22 cellular contexts compared by ENCODE assay signal in genomic region chr10:91519899-91520514, GRCh38.
DNase-seq lines count a peak whose midpoint lies in the region; ATAC-seq and TF ChIP-seq lines count a peak whose summit lies in the region.
"Had no signal": no experiment of that assay in that cellular context is flagged by ENCODE, and none has a peak within 500 bp of the region (broad histone marks: within the 10 kb centered on the region; RNA-seq: fewer than 3 reads in every experiment).

No MANE protein-coding gene starts in this region.

- ATAC-seq in esophagus mucosa (peak; percentile 87), HG02885 (IDR thresholded peaks at IDR 0.05; ENCODE audit: poor library complexity, unreplicated experiment) (no peak), HG02884 (IDR thresholded peaks at IDR 0.05; ENCODE audit: unreplicated experiment) (no peak), HG03520 (IDR thresholded peaks at IDR 0.05; ENCODE audit: unreplicated experiment) (no peak)
- ATAC-seq: activated CD4-positive, CD25-positive, alpha-beta regulatory T cell treated with anti-CD3 and anti-CD28 coated beads, Interleukin-2, amount 50 U/mL, for 24 hours had no signal

- peaks cover 20% of the 10 kb centered on the region for H3K9me3 Mint-ChIP-seq in nephron progenitor cell
- H3K9me3 Mint-ChIP-seq: activated naive CD8-positive, alpha-beta T cell treated with anti-CD3 and anti-CD28 coated beads for 36 hours had no signal

- peaks cover 30% of the 10 kb centered on the region for H3K36me3 Mint-ChIP-seq in nephron progenitor cell (ENCODE audit: low read depth)
- H3K36me3 Mint-ChIP-seq: activated CD4-positive, alpha-beta memory T cell treated with anti-CD3 and anti-CD28 coated beads for 36 hours; activated naive CD8-positive, alpha-beta T cell treated with anti-CD3 and anti-CD28 coated beads for 36 hours had no signal

- peak overlapping the region; percentile 64 for H3K27ac Mint-ChIP-seq in nephron progenitor cell
- H3K27ac Mint-ChIP-seq: activated CD4-positive, alpha-beta memory T cell treated with anti-CD3 and anti-CD28 coated beads for 36 hours; activated naive CD8-positive, alpha-beta T cell treated with anti-CD3 and anti-CD28 coated beads for 36 hours; HFFc6 had no signal

- peaks cover 5% of the 10 kb centered on the region for H3K27me3 Mint-ChIP-seq in nephron progenitor cell (ENCODE audit: low read depth, poor library complexity)
- H3K27me3 Mint-ChIP-seq: activated CD4-positive, alpha-beta memory T cell treated with anti-CD3 and anti-CD28 coated beads for 36 hours; activated naive CD8-positive, alpha-beta T cell treated with anti-CD3 and anti-CD28 coated beads for 36 hours had no signal

- no peak for TF ChIP-seq CTCF in nephron progenitor cell (IDR thresholded peaks at IDR 0.05)

- DNase-seq in NCI-H510A treated with DMSO at 0.1 percent for 48 hours (lab: John Stamatoyannopoulos, UW) (peak; percentile 16), NCI-H510A (lab: John Stamatoyannopoulos, UW) (no peak), nephron progenitor cell (peak; percentile 34), NCI-H1417 treated with DMSO at 0.1 percent for 48 hours (lab: John Stamatoyannopoulos, UW) (no peak)
- DNase-seq: activated CD4-positive, alpha-beta memory T cell treated with anti-CD3 and anti-CD28 coated beads for 36 hours; activated naive CD8-positive, alpha-beta T cell treated with anti-CD3 and anti-CD28 coated beads for 36 hours; Calu3; caudate nucleus; DND-41; HFFc6; mammary epithelial cell; NCI-H1048; NCI-H1694 treated with DMSO at 0.1 percent for 48 hours; NCI-H226; NCI-H748 treated with DMSO at 0.1 percent for 48 hours; stimulated activated naive CD4-positive, alpha-beta T cell; T-helper 1 cell had no signal

- H3K4me3 Mint-ChIP-seq in nephron progenitor cell, result no peak overlapping the region
- H3K4me3 Mint-ChIP-seq: activated CD4-positive, alpha-beta memory T cell treated with anti-CD3 and anti-CD28 coated beads for 36 hours; activated naive CD8-positive, alpha-beta T cell treated with anti-CD3 and anti-CD28 coated beads for 36 hours; HFFc6 had no signal

- H3K4me1 Mint-ChIP-seq in nephron progenitor cell, result peaks cover 11% of the 10 kb centered on the region
- H3K4me1 Mint-ChIP-seq: activated naive CD8-positive, alpha-beta T cell treated with anti-CD3 and anti-CD28 coated beads for 36 hours had no signal

Comparison
In these comparisons a context has a peak if more than half of its experiments do, and no peak if none do; other contexts are left out.
1. DNase-seq: peak in NCI-H510A treated with DMSO at 0.1 percent for 48 hours (single experiment) and nephron progenitor cell (single experiment); none in NCI-H510A (single experiment) and NCI-H1417 treated with DMSO at 0.1 percent for 48 hours (single experiment).